1 cellular context compared by ENCODE assay signal in genomic region chr5:175047048-175047447, GRCh38.
TF ChIP-seq lines count a peak whose summit lies in the region.

No MANE protein-coding gene starts in this region.

TF ChIP-seq in HCT116, 20 proteins besides CTCF, POLR2A, EP300 and RAD21 (continued from another document):
- no peak for TF ChIP-seq REST (IDR thresholded peaks at IDR 0.05; ENCODE audit: low read depth)
